In the genomic region with DNA sequence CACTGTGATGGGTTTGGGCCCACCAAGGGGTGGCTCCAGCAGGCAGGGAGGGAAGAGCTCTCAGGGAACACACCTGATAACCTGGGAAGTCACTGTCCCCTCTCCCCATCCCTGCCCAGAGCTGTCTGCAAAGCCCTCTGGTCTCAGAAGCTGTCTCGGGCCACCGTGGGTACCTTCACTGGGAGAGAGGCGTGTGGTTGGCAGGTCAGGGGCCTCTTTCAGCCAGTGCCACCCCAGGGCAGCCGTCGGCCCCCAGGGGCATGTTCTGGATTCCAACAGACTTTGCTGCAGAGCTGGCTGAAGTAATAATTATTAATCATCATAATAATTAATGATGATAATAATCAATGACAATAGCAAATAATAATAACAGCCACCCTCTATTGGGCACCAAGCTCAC, we compare ENCODE assay signal across 22 cellular contexts. TPM values are rescaled to one million over a fixed set of nuclear protein-coding genes. Genes with fewer than 3 reads are reported as not detected.
"Had no signal": no experiment of that assay in that cellular context is flagged by ENCODE, and none has a peak within 500 bp of the region (broad histone marks: within the 10 kb centered on the region; RNA-seq: fewer than 3 reads in every experiment).

No MANE protein-coding gene starts in this region.

- H3K27ac ChIP-seq: colonic mucosa, epithelial cell of prostate, esophagus muscularis mucosa, esophagus squamous epithelium, foreskin keratinocyte, gastrocnemius medialis, gastroesophageal sphincter, heart left ventricle, heart right ventricle had no signal

- H3K27me3 ChIP-seq: colonic mucosa, dorsolateral prefrontal cortex had no signal

- H3K27ac Mint-ChIP-seq: dendritic cell treated with granulocyte-macrophage colony-stimulating factor and Interleukin-4, amounts not matched to agents 40 ng/mL and 50 ng/mL, for 4 days; effector memory CD8-positive, alpha-beta T cell; endodermal cell had no signal

- H3K4me3 Mint-ChIP-seq: dendritic cell treated with granulocyte-macrophage colony-stimulating factor and Interleukin-4, amounts not matched to agents 40 ng/mL and 50 ng/mL, for 4 days; effector memory CD8-positive, alpha-beta T cell; endodermal cell had no signal

- H3K4me1 ChIP-seq: colonic mucosa, esophagus muscularis mucosa, esophagus squamous epithelium, foreskin keratinocyte, gastrocnemius medialis, gastroesophageal sphincter, heart left ventricle, heart right ventricle had no signal

- H3K36me3 ChIP-seq: colonic mucosa, esophagus muscularis mucosa, esophagus squamous epithelium, gastrocnemius medialis, gastroesophageal sphincter, heart left ventricle, heart right ventricle had no signal

- H3K9me3 Mint-ChIP-seq: dendritic cell treated with granulocyte-macrophage colony-stimulating factor and Interleukin-4, amounts not matched to agents 40 ng/mL and 50 ng/mL, for 4 days had no signal

- H3K9me3 ChIP-seq: colonic mucosa, esophagus muscularis mucosa, esophagus squamous epithelium, gastrocnemius medialis, gastroesophageal sphincter, heart right ventricle had no signal

- H3K4me3 ChIP-seq: colonic mucosa, dorsolateral prefrontal cortex, esophagus muscularis mucosa, esophagus squamous epithelium, gastrocnemius medialis, gastroesophageal sphincter, heart left ventricle, heart right ventricle had no signal

- DNase-seq: colonic mucosa; cortex of kidney; dermis blood vessel endothelial cell; dorsolateral prefrontal cortex; effector CD4-positive, alpha-beta T cell; effector CD8-positive, alpha-beta T cell; effector memory CD4-positive, alpha-beta T cell; effector memory CD8-positive, alpha-beta T cell; erythroblast; esophagus squamous epithelium; foreskin fibroblast; foreskin keratinocyte; foreskin melanocyte; gastrocnemius medialis; head of caudate nucleus; heart left ventricle; heart right ventricle had no signal

RNA-seq across cellular contexts. Expression of a gene that starts 21.1 kb away (rescaled TPM):
- total RNA-seq: gastrocnemius medialis had no signal
